In the genomic region with DNA sequence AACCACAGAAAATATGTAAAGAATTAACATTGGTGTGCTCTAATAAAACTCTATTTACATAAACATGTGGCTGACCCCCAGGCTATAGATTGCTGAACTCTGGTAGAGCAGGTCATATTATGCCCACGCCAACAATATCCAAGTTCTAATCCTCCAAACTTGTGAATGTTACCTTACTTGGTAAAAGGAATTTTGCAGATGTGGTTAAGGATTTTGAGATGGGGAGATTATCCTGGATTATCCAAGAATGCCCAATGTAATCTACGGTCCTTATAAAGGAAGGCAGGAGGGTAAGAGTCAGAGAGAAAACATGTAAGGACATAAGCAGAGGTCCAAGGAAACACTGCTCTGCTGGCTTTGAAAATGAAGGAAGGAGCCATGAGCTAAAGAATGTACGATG, we compare ENCODE assay signal across 18 cellular contexts.
DNase-seq lines count a peak whose midpoint lies in the region; TF ChIP-seq lines count a peak whose summit lies in the region.
"Had no signal": no experiment of that assay in that cellular context is flagged by ENCODE, and none has a peak within 500 bp of the region (broad histone marks: within the 10 kb centered on the region; RNA-seq: fewer than 3 reads in every experiment).

No MANE protein-coding gene starts in this region.

- H3K4me3 Mint-ChIP-seq in HFFc6 (peak overlapping the region; percentile 42; the same call in 1 of the 2 replicates), endothelial cell (ENCODE audit: unreplicated experiment) (no peak overlapping the region)
- H3K4me3 Mint-ChIP-seq in activated naive CD8-positive, alpha-beta T cell treated with anti-CD3 and anti-CD28 coated beads for 36 hours: no peak overlapping the region
- H3K4me3 Mint-ChIP-seq: CD4-positive, CD25-positive, alpha-beta regulatory T cell had no signal

- CTCF ChIA-PET in AG04450 (lab: Charles Lee): interaction anchor here (1.0 to 3.9 kb wide), 34 partner anchors 7 to 1438 kb away, joined by 3 to 82 read pairs (median 10); no protein-coding TSS in a partner anchor

- H3K36me3 Mint-ChIP-seq in HFFc6 (ENCODE audit: low read depth) (peaks cover 14% of the 10 kb centered on the region), endothelial cell (ENCODE audit: low read depth, unreplicated experiment) (no peaks in the 10 kb centered on the region)
- H3K36me3 Mint-ChIP-seq in activated naive CD8-positive, alpha-beta T cell treated with anti-CD3 and anti-CD28 coated beads for 36 hours: no peaks in the 10 kb centered on the region
- H3K36me3 Mint-ChIP-seq: CD4-positive, CD25-positive, alpha-beta regulatory T cell had no signal

- H3K9me3 Mint-ChIP-seq in HFFc6 (peaks cover 8% of the 10 kb centered on the region), endothelial cell (ENCODE audit: unreplicated experiment) (no peaks in the 10 kb centered on the region)
- peaks cover 5% of the 10 kb centered on the region for H3K9me3 Mint-ChIP-seq in activated naive CD8-positive, alpha-beta T cell treated with anti-CD3 and anti-CD28 coated beads for 36 hours

- H3K27me3 ChIP-seq in AG04450 (ENCODE audit: control insufficient read depth, insufficient read depth, low read length) (no peaks in the 10 kb centered on the region), SJCRH30 (no peaks in the 10 kb centered on the region), neuron (ENCODE audit: insufficient read depth, low read length) (no peaks in the 10 kb centered on the region)
- H3K27me3 ChIP-seq: BE2C had no signal

- H3K4me1 Mint-ChIP-seq in HFFc6 (ENCODE audit: low read depth) (peaks cover 29% of the 10 kb centered on the region), endothelial cell (ENCODE audit: unreplicated experiment) (no peaks in the 10 kb centered on the region)
- peaks cover 2% of the 10 kb centered on the region for H3K4me1 Mint-ChIP-seq in activated naive CD8-positive, alpha-beta T cell treated with anti-CD3 and anti-CD28 coated beads for 36 hours

- H3K9me3 ChIP-seq in AG04450 (ENCODE audit: control insufficient read depth, insufficient read depth, low read length): no peaks in the 10 kb centered on the region
- no peaks in the 10 kb centered on the region for H3K9me3 ChIP-seq in SJCRH30 (replicated peaks)
- H3K9me3 ChIP-seq in neuron (ENCODE audit: low read length): no peaks in the 10 kb centered on the region
- H3K9me3 ChIP-seq: BE2C, Caco-2 had no signal

- H3K4me3 ChIP-seq in AG04450 (ENCODE audit: low read depth, low read length) (no peak overlapping the region), SJCRH30 (no peak overlapping the region), neuron (ENCODE audit: low read length) (no peak overlapping the region)

- peak overlapping the region; percentile 57 for H3K27ac Mint-ChIP-seq in HFFc6
- no peak overlapping the region for H3K27ac Mint-ChIP-seq in endothelial cell (ENCODE audit: unreplicated experiment)
- no peak overlapping the region for H3K27ac Mint-ChIP-seq in activated naive CD8-positive, alpha-beta T cell treated with anti-CD3 and anti-CD28 coated beads for 36 hours
- H3K27ac Mint-ChIP-seq: CD4-positive, CD25-positive, alpha-beta regulatory T cell had no signal

- H3K4me1 ChIP-seq in SJCRH30 (peaks cover 9% of the 10 kb centered on the region), neuron (ENCODE audit: insufficient read depth, low read length) (peaks cover 5% of the 10 kb centered on the region)
- H3K4me1 ChIP-seq: Caco-2 had no signal

- DNase-seq in AG04450 (ENCODE audit: low read depth, low spot score) (peak; percentile 27), HFFc6 (peak; percentile 51), SJCRH30 (peak; percentile 75 to 81), endothelial cell (ENCODE audit: low spot score) (no peak), NCI-H1436 treated with DMSO at 0.1 percent for 48 hours (lab: John Stamatoyannopoulos, UW) (no peak)
- no peak for DNase-seq in activated naive CD8-positive, alpha-beta T cell treated with anti-CD3 and anti-CD28 coated beads for 36 hours
- DNase-seq in activated T-cell treated with anti-CD3 and anti-CD28 coated beads, Interleukin-2, amount 50 U/mL, for 48 hours: no peak
- DNase-seq: BE2C; Caco-2; CD4-positive, CD25-positive, alpha-beta regulatory T cell; DMS153; GOT3; NCI-H1105 treated with DMSO at 0.1 percent for 48 hours; NCI-H1694 treated with DMSO at 0.1 percent for 48 hours; NCI-H510A; NCI-H748 treated with DMSO at 0.1 percent for 48 hours; SHP77 had no signal

- TF ChIP-seq CTCF in AG04450 (IDR thresholded peaks at IDR 0.05; ENCODE audit: low read depth, low read length) (no peak), HFFc6 (IDR thresholded peaks at IDR 0.05) (no peak), endothelial cell (IDR thresholded peaks at IDR 0.05; ENCODE audit: unreplicated experiment) (no peak)

- H3K36me3 ChIP-seq in SJCRH30 (no peaks in the 10 kb centered on the region), neuron (ENCODE audit: insufficient read depth, low read length) (no peaks in the 10 kb centered on the region)
- H3K36me3 ChIP-seq: BE2C had no signal

- POLR2A ChIA-PET in AG04450 (lab: Yijun Ruan, JAX): no interaction called here

- H3K27ac ChIP-seq in AG04450 (ENCODE audit: low read depth, low read length): no peak overlapping the region
- H3K27ac ChIP-seq in SJCRH30: no peak overlapping the region

- H2AFZ ChIP-seq in neuron (ENCODE audit: low read depth, low read length): peak overlapping the region; percentile 35

- no peaks in the 10 kb centered on the region; the same call in 1 of the 2 replicates for H3K27me3 Mint-ChIP-seq in HFFc6 (ENCODE audit: insufficient read depth)
- peaks cover 1% of the 10 kb centered on the region for H3K27me3 Mint-ChIP-seq in endothelial cell (ENCODE audit: unreplicated experiment)
- H3K27me3 Mint-ChIP-seq in activated naive CD8-positive, alpha-beta T cell treated with anti-CD3 and anti-CD28 coated beads for 36 hours: no peaks in the 10 kb centered on the region
- H3K27me3 Mint-ChIP-seq: CD4-positive, CD25-positive, alpha-beta regulatory T cell had no signal

Comparison
In these comparisons a context has a peak if more than half of its experiments do, and no peak if none do; other contexts are left out.
1. DNase-seq: peak in AG04450 (single experiment), HFFc6 (single experiment) and SJCRH30 (2 of 2); none in endothelial cell (single experiment), activated naive CD8-positive, alpha-beta T cell treated with anti-CD3 and anti-CD28 coated beads for 36 hours (single experiment), activated T-cell treated with anti-CD3 and anti-CD28 coated beads, Interleukin-2, amount 50 U/mL, for 48 hours (0 of 2) and NCI-H1436 treated with DMSO at 0.1 percent for 48 hours (single experiment).